19 cellular contexts compared by ENCODE assay signal in genomic region chr3:4799266-4800256, GRCh38.
DNase-seq lines count a peak whose midpoint lies in the region; ATAC-seq and TF ChIP-seq lines count a peak whose summit lies in the region.
"Had no signal": no experiment of that assay in that cellular context is flagged by ENCODE, and none has a peak within 500 bp of the region (broad histone marks: within the 10 kb centered on the region; RNA-seq: fewer than 3 reads in every experiment).

No MANE protein-coding gene starts in this region.

- POLR2A ChIA-PET in OCI-LY7 (lab: Charles Lee): interaction anchor here (1.0 to 1.1 kb wide), 2 partner anchors 10 to 12 kb away, joined by 3 to 5 read pairs; no protein-coding TSS in a partner anchor

- ATAC-seq in Right ventricle myocardium superior (ENCODE audit: poor library complexity) (peak; percentile 72), heart right ventricle (peak in 6 of 8 donors; percentile 44 to 78 (median 62)), psoas muscle (peak in 3 of 4 donors; percentile 42 to 76 (median 69))
- ATAC-seq in activated T-cell treated with anti-CD3 and anti-CD28 coated beads, Interleukin-2, amount 50 U/mL, for 4 hours: no peak

- H3K79me2 ChIP-seq in OCI-LY7 (ENCODE audit: insufficient read depth, low read depth, low read length): no peaks in the 10 kb centered on the region

- no peak overlapping the region for H2AFZ ChIP-seq in OCI-LY7 (ENCODE audit: low read length)

- no peak for TF ChIP-seq POLR2A in adrenal gland (IDR thresholded peaks at IDR 0.05)

- WGBS in heart right ventricle, 2 donors: 70 to 73% methylated on average over 14 of the region's 14 CpGs
- WGBS in psoas muscle, 3 donors: 54 to 65% (median 56%) methylated on average over 14 of the region's 14 CpGs
- 87 to 93% (median 91%) methylated on average over 14 of the region's 14 CpGs for WGBS in adrenal gland, 4 donors

- peaks cover 66% of the 10 kb centered on the region for H3K36me3 Mint-ChIP-seq in activated T-cell treated with anti-CD3 and anti-CD28 coated beads, Interleukin-2, amount 50 U/mL, for 4 hours (ENCODE audit: insufficient read depth)
- H3K36me3 Mint-ChIP-seq in osteocyte (ENCODE audit: unreplicated experiment): peaks cover 16% of the 10 kb centered on the region

- H3K27me3 ChIP-seq in right atrium auricular region: no peaks in the 10 kb centered on the region
- no peaks in the 10 kb centered on the region for H3K27me3 ChIP-seq in heart right ventricle
- no peaks in the 10 kb centered on the region for H3K27me3 ChIP-seq in psoas muscle (ENCODE audit: insufficient read depth in 3 of 3, low read length in 2 of 3)
- H3K27me3 ChIP-seq in adrenal gland: no peaks in the 10 kb centered on the region
- H3K27me3 ChIP-seq: Peyer's patch had no signal

- peaks cover 12% of the 10 kb centered on the region for H3K4me1 Mint-ChIP-seq in activated T-cell treated with anti-CD3 and anti-CD28 coated beads, Interleukin-2, amount 50 U/mL, for 4 hours (ENCODE audit: low read depth)
- no peaks in the 10 kb centered on the region for H3K4me1 Mint-ChIP-seq in osteocyte (ENCODE audit: unreplicated experiment)
- H3K4me1 Mint-ChIP-seq: H9 had no signal

- TF ChIP-seq CTCF in right atrium auricular region (IDR thresholded peaks at IDR 0.05): no peak
- TF ChIP-seq CTCF in heart right ventricle (IDR thresholded peaks at IDR 0.05): no peak
- TF ChIP-seq CTCF in psoas muscle (IDR thresholded peaks at IDR 0.05): no peak
- no peak for TF ChIP-seq CTCF in OCI-LY7 (conservative IDR thresholded peaks at IDR 0.05; ENCODE audit: low read length)
- TF ChIP-seq CTCF in osteocyte (IDR thresholded peaks at IDR 0.05): no peak
- TF ChIP-seq CTCF in adrenal gland (IDR thresholded peaks at IDR 0.05): no peak

- CTCF ChIA-PET in OCI-LY7 (lab: Charles Lee; ENCODE audit: unreplicated experiment): no interaction called here

- DNase-seq in Right ventricle myocardium superior: no peak
- no peak for DNase-seq in right atrium auricular region (ENCODE audit: low spot score)
- no peak for DNase-seq in heart right ventricle
- DNase-seq in psoas muscle: no peak
- DNase-seq in activated T-cell treated with anti-CD3 and anti-CD28 coated beads, Interleukin-2, amount 50 U/mL, for 4 hours: no peak
- DNase-seq in OCI-LY7 (ENCODE audit: low spot score): no peak
- DNase-seq in osteocyte (ENCODE audit: extremely low spot score, unreplicated experiment): no peak
- no peak for DNase-seq in adrenal gland
- DNase-seq: DMS53, H9, Karpas-422, MM.1S, NCI-H1105, NCI-H187, NCI-H2171, NCI-H510A, NCI-H82, Peyer's patch had no signal

- no peaks in the 10 kb centered on the region for H3K27me3 Mint-ChIP-seq in activated T-cell treated with anti-CD3 and anti-CD28 coated beads, Interleukin-2, amount 50 U/mL, for 4 hours (ENCODE audit: low read depth)
- H3K27me3 Mint-ChIP-seq in osteocyte (ENCODE audit: unreplicated experiment): no peaks in the 10 kb centered on the region

- no peak overlapping the region for H3K4me3 Mint-ChIP-seq in activated T-cell treated with anti-CD3 and anti-CD28 coated beads, Interleukin-2, amount 50 U/mL, for 4 hours
- no peak overlapping the region for H3K4me3 Mint-ChIP-seq in osteocyte (ENCODE audit: unreplicated experiment)
- H3K4me3 Mint-ChIP-seq: CD14-positive monocyte, H9 had no signal

- H3K9me3 ChIP-seq in right atrium auricular region: peaks cover 0 to 7% of the 10 kb centered on the region in 2 donors
- peaks cover 0 to 16% (median 6%) of the 10 kb centered on the region in 11 donors for H3K9me3 ChIP-seq in heart right ventricle
- H3K9me3 ChIP-seq in psoas muscle: peaks cover 4% of the 10 kb centered on the region
- no peaks in the 10 kb centered on the region for H3K9me3 ChIP-seq in OCI-LY7 (ENCODE audit: low read length)
- H3K9me3 ChIP-seq in adrenal gland (replicated peaks in 1 of 3): no peaks in the 10 kb centered on the region
- H3K9me3 ChIP-seq: Peyer's patch had no signal

- BruUV-seq in OCI-LY7 (replicated peaks; lab: Mats Ljungman, UMichigan): no TSS peak

- H3K27ac ChIP-seq in right atrium auricular region (peak overlapping the region in 1 of 2 donors; percentile 17), heart right ventricle (peak overlapping the region in 3 of 10 donors; percentile 25 to 37 (median 34)), psoas muscle (no peak overlapping the region), OCI-LY7 (ENCODE audit: low read depth, low read length, poor library complexity, severe bottlenecking) (no peak overlapping the region), adrenal gland (no peak overlapping the region)
- H3K27ac ChIP-seq: Peyer's patch had no signal

- intact Hi-C loops in Right ventricle myocardium superior (cut with DNase I) (no loop called here), heart right ventricle (cut with DNase I) (no loop called here), psoas muscle (cut with DNase I) (no loop called here), OCI-LY7 (cut with micrococcal nuclease; ENCODE audit: unreplicated experiment) (no loop called here), adrenal gland (cut with DNase I) (no loop called here)

- no peaks in the 10 kb centered on the region for H4K20me1 ChIP-seq in OCI-LY7 (ENCODE audit: insufficient read depth, low read length)

- no peaks in the 10 kb centered on the region for H3K9me2 ChIP-seq in OCI-LY7 (ENCODE audit: insufficient read depth, low read length)

- H3K4me1 ChIP-seq in right atrium auricular region: peaks cover 0 to 11% of the 10 kb centered on the region in 2 donors
- peaks cover 0 to 21% (median 0%) of the 10 kb centered on the region in 9 donors for H3K4me1 ChIP-seq in heart right ventricle
- H3K4me1 ChIP-seq in psoas muscle: peaks cover 9% of the 10 kb centered on the region
- no peaks in the 10 kb centered on the region for H3K4me1 ChIP-seq in OCI-LY7 (ENCODE audit: insufficient read depth, low read length, poor library complexity, severe bottlenecking)
- H3K4me1 ChIP-seq in adrenal gland (replicated peaks in 1 of 2): no peaks in the 10 kb centered on the region
- H3K4me1 ChIP-seq: Peyer's patch had no signal

- H3K27ac Mint-ChIP-seq in osteocyte (ENCODE audit: unreplicated experiment): no peak overlapping the region

- H3K4me2 ChIP-seq in OCI-LY7 (ENCODE audit: low read length): no peak overlapping the region

- H3K9me3 Mint-ChIP-seq in activated T-cell treated with anti-CD3 and anti-CD28 coated beads, Interleukin-2, amount 50 U/mL, for 4 hours: no peaks in the 10 kb centered on the region
- H3K9me3 Mint-ChIP-seq in osteocyte (ENCODE audit: unreplicated experiment): no peaks in the 10 kb centered on the region
- H3K9me3 Mint-ChIP-seq: H9 had no signal

- H3K36me3 ChIP-seq in right atrium auricular region (peaks cover 36% of the 10 kb centered on the region), heart right ventricle (peaks cover 0 to 91% (median 12%) of the 10 kb centered on the region in 9 donors), psoas muscle (ENCODE audit: insufficient read depth in 1 of 2, low read depth in 1 of 2) (no peaks in the 10 kb centered on the region), OCI-LY7 (ENCODE audit: insufficient read depth, low read length) (peaks cover 37% of the 10 kb centered on the region; the same call in 1 of the 2 replicates), adrenal gland (replicated peaks in 1 of 2) (peaks cover 0 to 6% of the 10 kb centered on the region in 2 donors)

- H3K4me3 ChIP-seq in right atrium auricular region (no peak overlapping the region), heart right ventricle (no peak overlapping the region), psoas muscle (no peak overlapping the region), OCI-LY7 (ENCODE audit: low read depth, low read length, poor library complexity, severe bottlenecking) (no peak overlapping the region), adrenal gland (no peak overlapping the region)
- H3K4me3 ChIP-seq: Peyer's patch had no signal

Comparison
In these comparisons a context has a peak if more than half of its experiments do, and no peak if none do; other contexts are left out.
1. ATAC-seq: peak in Right ventricle myocardium superior (single experiment), heart right ventricle (6 of 8) and psoas muscle (3 of 4); none in activated T-cell treated with anti-CD3 and anti-CD28 coated beads, Interleukin-2, amount 50 U/mL, for 4 hours (0 of 2).